Comparison of ENCODE assay signal across 26 cellular contexts in the genomic region with DNA sequence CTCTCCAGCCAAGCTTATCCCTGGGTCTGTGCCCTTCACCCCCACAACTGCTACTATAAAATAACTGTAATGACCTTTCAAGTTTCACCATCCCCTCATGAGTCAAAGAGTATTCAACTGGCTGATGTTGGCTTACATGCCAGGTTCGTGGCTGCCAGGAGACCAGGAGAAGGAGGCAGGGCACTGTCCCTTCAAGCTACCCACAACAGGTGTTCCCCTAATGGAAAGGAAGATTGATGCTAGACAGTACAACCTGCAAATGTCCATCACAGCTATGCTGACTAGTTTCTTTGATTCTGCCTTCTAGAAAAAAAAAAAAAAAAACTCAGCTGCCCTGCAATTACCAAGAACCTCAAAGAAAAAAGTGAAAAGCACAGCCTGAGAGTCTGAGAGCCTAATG.
DNase-seq lines count a peak whose midpoint lies in the region; ATAC-seq, FAIRE-seq and TF ChIP-seq lines count a peak whose summit lies in the region.
"Had no signal": no experiment of that assay in that cellular context is flagged by ENCODE, and none has a peak within 500 bp of the region (broad histone marks: within the 10 kb centered on the region; RNA-seq: fewer than 3 reads in every experiment).

No MANE protein-coding gene starts in this region.

- ATAC-seq in Panc1 (no peak), psoas muscle (peak in 3 of 4 donors; percentile 20 to 56 (median 39))

- peaks cover 10% of the 10 kb centered on the region for H3F3A ChIP-seq in GM23248 (ENCODE audit: insufficient read depth)

- no peaks in the 10 kb centered on the region for H3K9me3 Mint-ChIP-seq in activated naive CD8-positive, alpha-beta T cell treated with anti-CD3 and anti-CD28 coated beads for 36 hours
- peaks cover 3% of the 10 kb centered on the region for H3K9me3 Mint-ChIP-seq in progenitor cell of endocrine pancreas (ENCODE audit: low read depth)
- H3K9me3 Mint-ChIP-seq: CD4-positive, CD25-positive, alpha-beta regulatory T cell; GM23338 had no signal

- POLR2A ChIA-PET in Panc1 (lab: Charles Lee), result interaction anchor here (0.5 to 0.6 kb wide), 3 partner anchors 123 to 198 kb away, joined by 3 to 4 read pairs (median 3); no protein-coding TSS in a partner anchor

- CTCF ChIA-PET in Panc1 (lab: Charles Lee), result interaction anchor here (0.6 to 1.9 kb wide), 7 partner anchors 9 to 447 kb away, joined by 3 to 24 read pairs (median 7); partner anchors contain the start of gene ROR1

- no peak overlapping the region for H3K4me2 ChIP-seq in GM23248 (ENCODE audit: unreplicated experiment)
- H3K4me2 ChIP-seq: BLaER1, GM23338 had no signal

- peaks cover 2% of the 10 kb centered on the region for H3K4me1 Mint-ChIP-seq in activated naive CD8-positive, alpha-beta T cell treated with anti-CD3 and anti-CD28 coated beads for 36 hours
- peaks cover 10% of the 10 kb centered on the region for H3K4me1 Mint-ChIP-seq in progenitor cell of endocrine pancreas (ENCODE audit: low read depth)

- FAIRE-seq in small intestine (lab: Jason Lieb, UNC), result no peak
- FAIRE-seq: D721Med had no signal

- H3K4me1 ChIP-seq in GM23248 (ENCODE audit: insufficient read depth) (peaks cover 39% of the 10 kb centered on the region), Panc1 (ENCODE audit: control insufficient read depth, insufficient read depth, low read length) (peaks cover 14% of the 10 kb centered on the region), psoas muscle (peaks cover 5% of the 10 kb centered on the region), small intestine (ENCODE audit: control insufficient read depth in 2 of 2, insufficient read depth in 1 of 2, low read depth in 1 of 2, low read length in 1 of 2) (no peaks in the 10 kb centered on the region)

- BruUV-seq in Panc1 (replicated peaks; lab: Mats Ljungman, UMichigan), result no TSS peak

- H3K27me3 ChIP-seq in GM23248 (replicated peaks; ENCODE audit: insufficient read depth) (no peaks in the 10 kb centered on the region), Panc1 (ENCODE audit: control insufficient read depth, insufficient read depth, low read length) (no peaks in the 10 kb centered on the region), psoas muscle (ENCODE audit: insufficient read depth in 3 of 3, low read length in 2 of 3) (no peaks in the 10 kb centered on the region), small intestine (ENCODE audit: control insufficient read depth in 2 of 2, insufficient read depth in 2 of 2, low read length in 2 of 2) (no peaks in the 10 kb centered on the region)
- H3K27me3 ChIP-seq: BLaER1 had no signal

- intact Hi-C loops in Panc1 (cut with micrococcal nuclease; ENCODE audit: unreplicated experiment) (loop anchor here (5.0 kb wide), 3 partner anchors 81 to 551 kb away; partner anchors contain the start of gene ROR1), psoas muscle (cut with DNase I) (loop anchor here (2.0 to 10.0 kb wide), 5 partner anchors 81 to 554 kb away; partner anchors contain the start of gene ROR1 (in 1 of the 2))

- no peak overlapping the region for H3K4me3 Mint-ChIP-seq in activated naive CD8-positive, alpha-beta T cell treated with anti-CD3 and anti-CD28 coated beads for 36 hours
- H3K4me3 Mint-ChIP-seq in progenitor cell of endocrine pancreas (ENCODE audit: low read depth), result no peak overlapping the region
- H3K4me3 Mint-ChIP-seq: CD4-positive, CD25-positive, alpha-beta regulatory T cell; GM23338 had no signal

- H3K27ac ChIP-seq in GM23248, result no peak overlapping the region
- H3K27ac ChIP-seq in Panc1 (ENCODE audit: low read length), result peak overlapping the region; percentile 93; the same call in 1 of the 2 replicates
- peak overlapping the region; percentile 66 for H3K27ac ChIP-seq in cingulate gyrus (ENCODE audit: low read depth, low read length)
- no peak overlapping the region for H3K27ac ChIP-seq in psoas muscle
- no peak overlapping the region for H3K27ac ChIP-seq in small intestine (ENCODE audit: low read depth in 1 of 2, low read length in 1 of 2)
- H3K27ac ChIP-seq: BLaER1 had no signal

- H3K9me2 ChIP-seq in GM23248 (ENCODE audit: insufficient read depth), result no peaks in the 10 kb centered on the region

- no peaks in the 10 kb centered on the region for H3K9me3 ChIP-seq in GM23248 (ENCODE audit: low read depth)
- H3K9me3 ChIP-seq in Panc1 (ENCODE audit: control insufficient read depth, insufficient read depth, low read depth, low read length), result no peaks in the 10 kb centered on the region
- H3K9me3 ChIP-seq in psoas muscle, result no peaks in the 10 kb centered on the region
- H3K9me3 ChIP-seq in small intestine (ENCODE audit: control insufficient read depth, low read depth), result no peaks in the 10 kb centered on the region
- H3K9me3 ChIP-seq: BLaER1 had no signal

- TF ChIP-seq CTCF in Panc1 (IDR thresholded peaks at IDR 0.05) (no peak), psoas muscle (IDR thresholded peaks at IDR 0.05) (no peak), progenitor cell of endocrine pancreas (IDR thresholded peaks at IDR 0.05; ENCODE audit: unreplicated experiment) (no peak)

- no peaks in the 10 kb centered on the region for H4K20me1 ChIP-seq in GM23248 (ENCODE audit: insufficient read depth)
- H4K20me1 ChIP-seq: BLaER1 had no signal

- peak; percentile 45 for DNase-seq in GM23248
- DNase-seq in Panc1 (ENCODE audit: low read depth, low spot score), result no peak
- DNase-seq in psoas muscle, result no peak
- no peak for DNase-seq in activated naive CD8-positive, alpha-beta T cell treated with anti-CD3 and anti-CD28 coated beads for 36 hours
- no peak for DNase-seq in small intestine
- no peak for DNase-seq in progenitor cell of endocrine pancreas (ENCODE audit: low spot score, unreplicated experiment)
- DNase-seq: CD4-positive, CD25-positive, alpha-beta regulatory T cell; DMS53; HCEC 1CT; IMR-90; KG1; NCI-H1092; NCI-H1417 treated with DMSO at 0.1 percent for 48 hours; NCI-H1694 treated with DMSO at 0.1 percent for 48 hours; NCI-H2081; NCI-H2171; NCI-H446; NCI-H524 treated with DMSO at 0.1 percent for 48 hours; NCI-H82; NK-92 treated with Interleukin-12 subunit alpha and Interleukin-12 subunit beta, amount 100 ng/mL, for 24 hours; PC-3; Right ventricle myocardium superior had no signal

- no peaks in the 10 kb centered on the region for H3K36me3 Mint-ChIP-seq in activated naive CD8-positive, alpha-beta T cell treated with anti-CD3 and anti-CD28 coated beads for 36 hours
- H3K36me3 Mint-ChIP-seq in progenitor cell of endocrine pancreas (ENCODE audit: insufficient read depth), result no peaks in the 10 kb centered on the region
- H3K36me3 Mint-ChIP-seq: CD4-positive, CD25-positive, alpha-beta regulatory T cell had no signal

- H3K27ac Mint-ChIP-seq in activated naive CD8-positive, alpha-beta T cell treated with anti-CD3 and anti-CD28 coated beads for 36 hours, result no peak overlapping the region
- no peak overlapping the region for H3K27ac Mint-ChIP-seq in progenitor cell of endocrine pancreas
- H3K27ac Mint-ChIP-seq: CD4-positive, CD25-positive, alpha-beta regulatory T cell; GM23338 had no signal

- no peaks in the 10 kb centered on the region for H3K27me3 Mint-ChIP-seq in activated naive CD8-positive, alpha-beta T cell treated with anti-CD3 and anti-CD28 coated beads for 36 hours
- peaks cover 3% of the 10 kb centered on the region for H3K27me3 Mint-ChIP-seq in progenitor cell of endocrine pancreas
- H3K27me3 Mint-ChIP-seq: CD4-positive, CD25-positive, alpha-beta regulatory T cell had no signal

- H3K36me3 ChIP-seq in GM23248 (ENCODE audit: low read depth), result no peaks in the 10 kb centered on the region
- no peaks in the 10 kb centered on the region for H3K36me3 ChIP-seq in Panc1 (ENCODE audit: control insufficient read depth, insufficient read depth, low read length)
- no peaks in the 10 kb centered on the region for H3K36me3 ChIP-seq in psoas muscle (ENCODE audit: insufficient read depth in 1 of 2, low read depth in 1 of 2)
- H3K36me3 ChIP-seq in small intestine (ENCODE audit: control insufficient read depth in 2 of 2, insufficient read depth in 2 of 2, low read length in 2 of 2), result no peaks in the 10 kb centered on the region
- H3K36me3 ChIP-seq: BLaER1 had no signal

- H2AFZ ChIP-seq in GM23248, result no peak overlapping the region
- H2AFZ ChIP-seq: GM23338 had no signal

- no peak overlapping the region for H3K9ac ChIP-seq in GM23248
- H3K9ac ChIP-seq: BLaER1 had no signal

- H3K4me3 ChIP-seq in GM23248 (no peak overlapping the region), Panc1 (ENCODE audit: low read depth in 2 of 2, low read length in 2 of 2) (no peak overlapping the region), psoas muscle (no peak overlapping the region), small intestine (ENCODE audit: low read depth in 1 of 2, low read length in 2 of 2) (no peak overlapping the region)
- H3K4me3 ChIP-seq: BLaER1, GM23338 had no signal

- in situ Hi-C loops in GM23248 (cut with MboI), result loop anchor here (10.0 to 25.0 kb wide), 2 partner anchors 221 to 444 kb away; no protein-coding TSS in a partner anchor
- in situ Hi-C loops in Panc1 (cut with HindIII; ENCODE audit: low pct_unique_long_range_greater_than_20kb, low sequenced_read_pairs), result loop anchor here (25.0 kb wide), 1 partner anchor 546 kb away; no protein-coding TSS in a partner anchor

- H3K79me2 ChIP-seq in GM23248 (ENCODE audit: insufficient read depth), result no peaks in the 10 kb centered on the region

- 46 to 76% methylated on average over 1 of the region's 1 CpG for WGBS in GM23248 (ENCODE audit: low coverage in 1 of 2, low lambda C conversion rate in 2 of 2, missing lambda C conversion rate in 2 of 2), 2 experiments
- 68 to 81% (median 68%) methylated on average over 1 of the region's 1 CpG for whole genome bisulfite sequencing in psoas muscle, 3 donors
- WGBS in small intestine, 3 donors, result 40 to 81% (median 60%) methylated on average over 1 of the region's 1 CpG

Comparison
In these comparisons a context has a peak if more than half of its experiments do, and no peak if none do; other contexts are left out.
1. H3K27ac ChIP-seq: peak in Panc1 (single experiment) and cingulate gyrus (single experiment); none in GM23248 (single experiment), psoas muscle (single experiment) and small intestine (0 of 2).